In genomic region chr9:128084746-128085145, GRCh38 we compare ENCODE assay signal across 23 cellular contexts. TPM values are rescaled to one million over a fixed set of nuclear protein-coding genes. Genes with fewer than 3 reads are reported as not detected.
DNase-seq lines count a peak whose midpoint lies in the region; ATAC-seq and TF ChIP-seq lines count a peak whose summit lies in the region.
"Had no signal": no experiment of that assay in that cellular context is flagged by ENCODE, and none has a peak within 500 bp of the region (broad histone marks: within the 10 kb centered on the region; RNA-seq: fewer than 3 reads in every experiment).

No MANE protein-coding gene starts in this region.

- no peaks in the 10 kb centered on the region for H3K9me3 ChIP-seq in transverse colon
- H3K9me3 ChIP-seq: HAP-1 had no signal

- no peak overlapping the region for H3K4me3 ChIP-seq in transverse colon
- H3K4me3 ChIP-seq: GM23338, HAP-1 had no signal

- ATAC-seq in activated T-cell treated with anti-CD3 and anti-CD28 coated beads, Interleukin-2, amount 50 U/mL, for 72 hours (replicated peaks in 1 of 2), result no peak
- no peak for ATAC-seq in activated T-cell treated with anti-CD3 and anti-CD28 coated beads, Interleukin-2, amount 50 U/mL, for 4 hours
- ATAC-seq: CD8-positive, alpha-beta T cell had no signal

- H3K4me1 Mint-ChIP-seq in activated T-cell treated with anti-CD3 and anti-CD28 coated beads, Interleukin-2, amount 50 U/mL, for 72 hours (ENCODE audit: low read depth), result peaks cover 33% of the 10 kb centered on the region
- peaks cover 47% of the 10 kb centered on the region for H3K4me1 Mint-ChIP-seq in activated T-cell treated with anti-CD3 and anti-CD28 coated beads, Interleukin-2, amount 50 U/mL, for 4 hours (ENCODE audit: low read depth)
- peaks cover 34% of the 10 kb centered on the region for H3K4me1 Mint-ChIP-seq in nephron

- TF ChIP-seq EP300 in transverse colon (IDR thresholded peaks at IDR 0.05; ENCODE audit: low read depth), result no peak

- no peaks in the 10 kb centered on the region for H3K36me3 ChIP-seq in transverse colon
- H3K36me3 ChIP-seq: HAP-1 had no signal

- no peaks in the 10 kb centered on the region for H3K27me3 Mint-ChIP-seq in activated T-cell treated with anti-CD3 and anti-CD28 coated beads, Interleukin-2, amount 50 U/mL, for 72 hours (ENCODE audit: low read depth)
- H3K27me3 Mint-ChIP-seq in activated T-cell treated with anti-CD3 and anti-CD28 coated beads, Interleukin-2, amount 50 U/mL, for 4 hours (ENCODE audit: low read depth), result no peaks in the 10 kb centered on the region
- H3K27me3 Mint-ChIP-seq in nephron (ENCODE audit: low read depth), result no peaks in the 10 kb centered on the region
- H3K27me3 Mint-ChIP-seq: IgD-negative memory B cell had no signal

- H3K27ac Mint-ChIP-seq in activated T-cell treated with anti-CD3 and anti-CD28 coated beads, Interleukin-2, amount 50 U/mL, for 72 hours, result peak overlapping the region; percentile 74
- peak overlapping the region; percentile 21 to 83 (median 79) for H3K27ac Mint-ChIP-seq in nephron
- H3K27ac Mint-ChIP-seq: CD8-positive, alpha-beta T cell; GM23338; IgD-negative memory B cell had no signal

- no peaks in the 10 kb centered on the region for H3K27me3 ChIP-seq in transverse colon

- H3K4me1 ChIP-seq in transverse colon, result peaks cover 19 to 58% (median 30%) of the 10 kb centered on the region in 4 donors

- intact Hi-C loops in transverse colon (cut with DNase I; ENCODE audit: low total_unique reads), result no loop called here

- TF ChIP-seq CTCF in nephron (IDR thresholded peaks at IDR 0.05; ENCODE audit: unreplicated experiment in 3 of 3) (no peak), transverse colon (IDR thresholded peaks at IDR 0.05) (no peak)

- H3K27ac ChIP-seq in transverse colon, result peak overlapping the region in 1 of 4 donors; percentile 40

- 85 to 91% methylated on average over 4 of the region's 4 CpGs for WGBS in transverse colon (ENCODE audit: low coverage in 1 of 2), 2 donors

- TF ChIP-seq POLR2A in transverse colon (IDR thresholded peaks at IDR 0.05), result no peak

- no peaks in the 10 kb centered on the region for H3K9me3 Mint-ChIP-seq in activated T-cell treated with anti-CD3 and anti-CD28 coated beads, Interleukin-2, amount 50 U/mL, for 72 hours
- H3K9me3 Mint-ChIP-seq in activated T-cell treated with anti-CD3 and anti-CD28 coated beads, Interleukin-2, amount 50 U/mL, for 4 hours, result no peaks in the 10 kb centered on the region
- no peaks in the 10 kb centered on the region for H3K9me3 Mint-ChIP-seq in nephron
- H3K9me3 Mint-ChIP-seq: CD8-positive, alpha-beta T cell; GM23338; IgD-negative memory B cell had no signal

- CTCF ChIA-PET in HEK293T (lab: Yijun Ruan, JAX), result no interaction called here

- no peak overlapping the region for H3K4me3 Mint-ChIP-seq in activated T-cell treated with anti-CD3 and anti-CD28 coated beads, Interleukin-2, amount 50 U/mL, for 72 hours
- H3K4me3 Mint-ChIP-seq in activated T-cell treated with anti-CD3 and anti-CD28 coated beads, Interleukin-2, amount 50 U/mL, for 4 hours, result no peak overlapping the region
- no peak overlapping the region for H3K4me3 Mint-ChIP-seq in nephron
- H3K4me3 Mint-ChIP-seq: CD8-positive, alpha-beta T cell; GM23338; IgD-negative memory B cell had no signal

- in situ Hi-C loops in transverse colon (cut with MboI; ENCODE audit: low pct_ligation_motif_present in 1 of 4, low pct_unique_long_range_greater_than_20kb in 1 of 4, low sequenced_read_pairs in 3 of 4), result no loop called here

- H3K36me3 Mint-ChIP-seq in activated T-cell treated with anti-CD3 and anti-CD28 coated beads, Interleukin-2, amount 50 U/mL, for 72 hours (ENCODE audit: insufficient read depth in 2 of 2), result peaks cover 4 to 5% of the 10 kb centered on the region in 2 donors
- H3K36me3 Mint-ChIP-seq in activated T-cell treated with anti-CD3 and anti-CD28 coated beads, Interleukin-2, amount 50 U/mL, for 4 hours (ENCODE audit: insufficient read depth), result peaks cover 8% of the 10 kb centered on the region
- peaks cover 13% of the 10 kb centered on the region for H3K36me3 Mint-ChIP-seq in nephron (ENCODE audit: low read depth)
- H3K36me3 Mint-ChIP-seq: IgD-negative memory B cell had no signal

- DNase-seq in activated T-cell treated with anti-CD3 and anti-CD28 coated beads, Interleukin-2, amount 50 U/mL, for 72 hours, result no peak
- no peak for DNase-seq in activated T-cell treated with anti-CD3 and anti-CD28 coated beads, Interleukin-2, amount 50 U/mL, for 4 hours
- peak; percentile 39 for DNase-seq in astrocyte of the hippocampus (ENCODE audit: low read depth, low spot score)
- no peak for DNase-seq in transverse colon
- no peak for DNase-seq in NCI-H524 treated with DMSO at 0.1 percent for 48 hours (lab: John Stamatoyannopoulos, UW)
- DNase-seq in HEK293T (ENCODE audit: extremely low spot score), result no peak
- DNase-seq: 8988T; AML-193; C1 segment of cervical spinal cord; CD8-positive, alpha-beta T cell; DMS153; MV-4-11; NCI-H1105 treated with DMSO at 0.1 percent for 48 hours; NCI-H2081; NCI-H2171; NCI-H345; NCI-H526; OCI-M1; Right ventricle myocardium superior had no signal

- POLR2A ChIA-PET in HEK293T (lab: Yijun Ruan, JAX), result no interaction called here

TF ChIP-seq in HEK293T, 16 proteins besides CTCF, POLR2A, EP300 and RAD21:
- TF ChIP-seq FOXM1 (IDR thresholded peaks at IDR 0.05; ENCODE audit: borderline replicate concordance) (no peak), FOXK2 (IDR thresholded peaks at IDR 0.05) (no peak), BHLHE40 (IDR thresholded peaks at IDR 0.05; ENCODE audit: borderline replicate concordance) (no peak), ZNF384 (IDR thresholded peaks at IDR 0.05) (no peak), PKNOX1 (IDR thresholded peaks at IDR 0.05) (no peak), TARDBP (IDR thresholded peaks at IDR 0.05) (no peak), LEF1 (IDR thresholded peaks at IDR 0.05; ENCODE audit: borderline replicate concordance) (no peak), HDGF (IDR thresholded peaks at IDR 0.05; ENCODE audit: borderline replicate concordance) (no peak), FOXA1 (IDR thresholded peaks at IDR 0.05) (no peak), L3MBTL2 (conservative IDR thresholded peaks at IDR 0.05) (no peak), ARNT (IDR thresholded peaks at IDR 0.05) (no peak), ELF4 (IDR thresholded peaks at IDR 0.05) (no peak), SUZ12 (IDR thresholded peaks at IDR 0.05) (no peak), CTBP1 (IDR thresholded peaks at IDR 0.05; ENCODE audit: borderline replicate concordance) (no peak), NFRKB (IDR thresholded peaks at IDR 0.05) (no peak), SP1 (IDR thresholded peaks at IDR 0.05) (no peak)

RNA-seq across cellular contexts. Expression of gene SLC25A25, which starts 16.7 kb away (rescaled TPM):
- total RNA-seq in activated T-cell treated with anti-CD3 and anti-CD28 coated beads, Interleukin-2, amount 50 U/mL, for 72 hours, result 10 to 100 TPM in 1 of 2 donors, 1 to 10 TPM in 1; 9.7 to 11.2 TPM
- total RNA-seq in activated T-cell treated with anti-CD3 and anti-CD28 coated beads, Interleukin-2, amount 50 U/mL, for 4 hours, result 10 to 100 TPM; 13.9 to 16.3 (median 15.6) TPM
- 10 to 100 TPM; 25.5 to 35.5 (median 32.5) TPM for total RNA-seq in transverse colon

RNA-seq across cellular contexts. Expression of gene NAIF1, which starts 17.6 kb away (rescaled TPM):
- 10 to 100 TPM; 11.9 to 17.9 TPM for total RNA-seq in activated T-cell treated with anti-CD3 and anti-CD28 coated beads, Interleukin-2, amount 50 U/mL, for 72 hours
- total RNA-seq in activated T-cell treated with anti-CD3 and anti-CD28 coated beads, Interleukin-2, amount 50 U/mL, for 4 hours, result 10 to 100 TPM in 1 of 3 donors, 1 to 10 TPM in 2; 9.5 to 11.2 (median 9.7) TPM
- total RNA-seq in transverse colon, result 10 to 100 TPM in 3 of 4 donors, under 1 TPM in 1; 0.60 to 23.2 (median 14.0) TPM

RNA-seq across cellular contexts. Expression of gene PTGES2, which starts 42.8 kb away (rescaled TPM):
- 10 to 100 TPM; 23.5 to 27.5 TPM for total RNA-seq in activated T-cell treated with anti-CD3 and anti-CD28 coated beads, Interleukin-2, amount 50 U/mL, for 72 hours
- total RNA-seq in activated T-cell treated with anti-CD3 and anti-CD28 coated beads, Interleukin-2, amount 50 U/mL, for 4 hours, result 100 to 1,000 TPM; 123 to 132 (median 123) TPM
- 100 to 1,000 TPM; 109 to 434 (median 164) TPM for total RNA-seq in transverse colon
